9 cellular contexts compared by ENCODE assay signal in the genomic region with DNA sequence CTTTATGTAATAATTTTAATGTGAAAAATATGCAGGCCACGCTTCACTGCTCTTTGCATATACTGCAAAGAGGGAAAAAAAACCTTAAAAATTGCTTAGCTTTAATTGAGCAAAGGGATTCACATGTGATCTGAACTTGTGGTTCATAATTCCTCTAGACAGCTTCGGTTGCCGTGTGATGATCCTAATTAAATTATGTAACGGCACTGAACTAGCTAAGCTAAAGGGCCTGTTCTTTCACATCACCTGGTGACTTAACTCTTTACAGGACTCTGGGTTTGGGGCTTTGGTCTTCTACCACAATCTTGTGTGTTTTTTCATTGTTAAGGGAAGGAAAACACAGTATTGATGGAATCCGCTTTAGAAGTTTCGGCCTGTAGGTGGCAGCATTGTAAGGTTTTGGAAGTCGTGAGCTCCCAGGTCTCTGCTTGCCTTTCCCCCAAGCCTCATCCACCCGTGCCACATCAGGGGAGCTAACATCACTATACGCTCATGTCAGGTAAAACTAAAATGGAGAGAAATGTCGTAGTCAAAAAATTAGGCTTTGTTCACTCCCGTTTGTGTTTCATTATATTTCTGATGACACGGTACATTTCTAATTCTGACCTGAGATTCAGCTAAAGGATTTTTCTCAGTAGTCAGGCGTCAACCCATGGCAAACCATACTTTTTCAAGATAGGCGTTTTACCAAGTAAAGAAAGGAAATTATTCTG.
A peak's percentile ranks its signal among the peaks of the same experiment; 100 is the strongest.
DNase-seq lines count a peak whose midpoint lies in the region; ATAC-seq and TF ChIP-seq lines count a peak whose summit lies in the region.
"Had no signal": no experiment of that assay in that cellular context is flagged by ENCODE, and none has a peak within 500 bp of the region (broad histone marks: within the 10 kb centered on the region; RNA-seq: fewer than 3 reads in every experiment).

No MANE protein-coding gene starts in this region.

- CTCF ChIA-PET in activated naive CD4-positive, alpha-beta T cell treated with anti-CD3 and anti-CD28 coated beads, Interleukin-2, amount 10 ng/mL, durations not matched to agents 7 days and 5 days (lab: Charles Lee) = interaction anchor here (0.6 to 1.7 kb wide), 9 partner anchors 10 to 1384 kb away, joined by 3 to 6 read pairs (median 3); no protein-coding TSS in a partner anchor

- H3K27me3 ChIP-seq in cardiac muscle cell = no peaks in the 10 kb centered on the region

- intact Hi-C loops in posterior vena cava (cut with DNase I) = no loop called here

- H3K27ac Mint-ChIP-seq in activated naive CD4-positive, alpha-beta T cell treated with anti-CD3 and anti-CD28 coated beads, Interleukin-2, amount 10 ng/mL, durations not matched to agents 7 days and 5 days = no peak overlapping the region
- H3K27ac Mint-ChIP-seq: stimulated activated naive CD8-positive, alpha-beta T cell treated with anti-CD3 and anti-CD28 coated beads, Interleukin-15, Interleukin-2, amounts not matched to agents 100 ng/mL and 50 ng/mL, for 24 hours had no signal

- peak; percentile 84 for ATAC-seq in GM18870 (IDR thresholded peaks at IDR 0.05; ENCODE audit: unreplicated experiment)

- H3K36me3 ChIP-seq in cardiac muscle cell = no peaks in the 10 kb centered on the region

- DNase-seq in AG09319 (ENCODE audit: extremely low read depth, low read depth) = peak; percentile 67
- DNase-seq in KBM-7 = peak; percentile 57
- DNase-seq in OCI-M2 (lab: John Stamatoyannopoulos, UW; ENCODE audit: unreplicated experiment) = peak; percentile 11
- DNase-seq in activated naive CD4-positive, alpha-beta T cell treated with anti-CD3 and anti-CD28 coated beads, Interleukin-2, amount 10 ng/mL, durations not matched to agents 7 days and 5 days = peak; percentile 58
- DNase-seq in cardiac muscle cell (ENCODE audit: low read depth in 1 of 2, low spot score in 1 of 2) = peak; percentile 86 to 89
- peak; percentile 74 for DNase-seq in posterior vena cava (ENCODE audit: low spot score)
- no peak for DNase-seq in DMS153 (lab: John Stamatoyannopoulos, UW)

- H3K4me1 Mint-ChIP-seq in activated naive CD4-positive, alpha-beta T cell treated with anti-CD3 and anti-CD28 coated beads, Interleukin-2, amount 10 ng/mL, durations not matched to agents 7 days and 5 days = no peaks in the 10 kb centered on the region

- H3K36me3 Mint-ChIP-seq in activated naive CD4-positive, alpha-beta T cell treated with anti-CD3 and anti-CD28 coated beads, Interleukin-2, amount 10 ng/mL, durations not matched to agents 7 days and 5 days = no peaks in the 10 kb centered on the region

- no peaks in the 10 kb centered on the region for H3K9me3 ChIP-seq in cardiac muscle cell (ENCODE audit: low read depth)

- TF ChIP-seq CTCF in AG09319 (IDR thresholded peaks at IDR 0.05; ENCODE audit: low read depth, low read length) = peak; percentile 70
- peak; percentile 77 for TF ChIP-seq CTCF in cardiac muscle cell (IDR thresholded peaks at IDR 0.05; ENCODE audit: low read depth, low read length)

- no peaks in the 10 kb centered on the region for H3K27me3 Mint-ChIP-seq in activated naive CD4-positive, alpha-beta T cell treated with anti-CD3 and anti-CD28 coated beads, Interleukin-2, amount 10 ng/mL, durations not matched to agents 7 days and 5 days
- H3K27me3 Mint-ChIP-seq: stimulated activated naive CD8-positive, alpha-beta T cell treated with anti-CD3 and anti-CD28 coated beads, Interleukin-15, Interleukin-2, amounts not matched to agents 100 ng/mL and 50 ng/mL, for 24 hours had no signal

- H3K4me3 Mint-ChIP-seq in activated naive CD4-positive, alpha-beta T cell treated with anti-CD3 and anti-CD28 coated beads, Interleukin-2, amount 10 ng/mL, durations not matched to agents 7 days and 5 days = no peak overlapping the region
- H3K4me3 Mint-ChIP-seq: stimulated activated naive CD8-positive, alpha-beta T cell treated with anti-CD3 and anti-CD28 coated beads, Interleukin-15, Interleukin-2, amounts not matched to agents 100 ng/mL and 50 ng/mL, for 24 hours had no signal

- H3K4me1 ChIP-seq in cardiac muscle cell (ENCODE audit: low read depth) = peaks cover 41% of the 10 kb centered on the region

- H3K4me3 ChIP-seq in cardiac muscle cell = no peak overlapping the region

- in situ Hi-C loops in KBM-7 (cut with MboI; ENCODE audit: low pct_unique_long_range_greater_than_20kb, low sequenced_read_pairs) = no loop called here

- no peak overlapping the region for H3K27ac ChIP-seq in cardiac muscle cell

- H3K9me3 Mint-ChIP-seq in activated naive CD4-positive, alpha-beta T cell treated with anti-CD3 and anti-CD28 coated beads, Interleukin-2, amount 10 ng/mL, durations not matched to agents 7 days and 5 days = no peaks in the 10 kb centered on the region
- H3K9me3 Mint-ChIP-seq: stimulated activated naive CD8-positive, alpha-beta T cell treated with anti-CD3 and anti-CD28 coated beads, Interleukin-15, Interleukin-2, amounts not matched to agents 100 ng/mL and 50 ng/mL, for 24 hours had no signal
